In genomic region chr6:130625825-130626500, GRCh38 we compare ENCODE assay signal across 8 cellular contexts.
DNase-seq lines count a peak whose midpoint lies in the region; ATAC-seq and TF ChIP-seq lines count a peak whose summit lies in the region.

No MANE protein-coding gene starts in this region.

- H2BK15ac ChIP-seq in IMR-90 (ENCODE audit: low read depth, low read length) = no peak overlapping the region

- in situ Hi-C loops in IMR-90 (cut with MboI; ENCODE audit: low sequenced_read_pairs) = no loop called here

- dilution Hi-C loops in IMR-90 (cut with HindIII; ENCODE audit: low sequenced_read_pairs, unreplicated experiment) = no loop called here

- no peak overlapping the region for H3K56ac ChIP-seq in IMR-90 (ENCODE audit: extremely low read depth, insufficient read depth, low read length)

- no peaks in the 10 kb centered on the region for H3K9me3 ChIP-seq in IMR-90 (ENCODE audit: control insufficient read depth, insufficient read depth, low read length)

- H3K27ac ChIP-seq in IMR-90 (ENCODE audit: insufficient read depth, low read length) = no peak overlapping the region

- ATAC-seq in GM18511 (IDR thresholded peaks at IDR 0.05; ENCODE audit: unreplicated experiment) (peak; percentile 81), GM21825 (IDR thresholded peaks at IDR 0.05; ENCODE audit: unreplicated experiment) (peak; percentile 83), IMR-90 (ENCODE audit: low read depth) (peak; percentile 14; the same call in 1 of the 2 replicates)

- peaks cover 2% of the 10 kb centered on the region; the same call in 1 of the 2 replicates for H3K4me1 ChIP-seq in IMR-90 (ENCODE audit: control insufficient read depth, insufficient read depth, low read length)

- H4K91ac ChIP-seq in IMR-90 (ENCODE audit: insufficient read depth, low read depth, low read length) = no peak overlapping the region

- no peaks in the 10 kb centered on the region for H3K79me1 ChIP-seq in IMR-90 (ENCODE audit: low read depth in 1 of 2, low read length in 2 of 2)

- POLR2A ChIA-PET in IMR-90 (lab: Charles Lee; ENCODE audit: unreplicated experiment) = no interaction called here

- H3K14ac ChIP-seq in IMR-90 (replicated peaks; ENCODE audit: low read depth, low read length) = no peak overlapping the region

- CTCF ChIA-PET in IMR-90 (lab: Yijun Ruan, JAX) = interaction anchor here (1.1 kb wide), 1 partner anchor 315 kb away, joined by 3 read pairs; no protein-coding TSS in a partner anchor

- H2AFZ ChIP-seq in IMR-90 (replicated peaks; ENCODE audit: low read length, poor library complexity) = no peak overlapping the region

- H3K18ac ChIP-seq in IMR-90 (ENCODE audit: low read depth, low read length) = no peak overlapping the region

- H3K4me2 ChIP-seq in IMR-90 (ENCODE audit: low read depth, low read length) = peak overlapping the region; percentile 50; the same call in 1 of the 2 replicates

- peak overlapping the region; percentile 8; the same call in 1 of the 2 replicates for H2BK120ac ChIP-seq in IMR-90 (ENCODE audit: low read depth, low read length)

- H3K23ac ChIP-seq in IMR-90 (ENCODE audit: low read depth, low read length) = no peak overlapping the region

- H2AK5ac ChIP-seq in IMR-90 (ENCODE audit: low read depth, low read length) = peak overlapping the region; percentile 65; the same call in 1 of the 2 replicates

- BruUV-seq in IMR-90 (replicated peaks; lab: Mats Ljungman, UMichigan) = no TSS peak

- no peaks in the 10 kb centered on the region for H3K9me1 ChIP-seq in IMR-90 (ENCODE audit: insufficient read depth, low read length)

- H4K8ac ChIP-seq in IMR-90 (ENCODE audit: low read depth in 2 of 2, low read length in 2 of 2) = no peak overlapping the region

- intact Hi-C loops in IMR-90 (cut with micrococcal nuclease) = no loop called here

- no peaks in the 10 kb centered on the region for H3K27me3 ChIP-seq in IMR-90 (ENCODE audit: control insufficient read depth, insufficient read depth, low read length)

- H4K20me1 ChIP-seq in IMR-90 (ENCODE audit: insufficient read depth, low read length) = no peaks in the 10 kb centered on the region

- H2BK20ac ChIP-seq in IMR-90 (ENCODE audit: low read depth, low read length) = no peak overlapping the region; the same call in 1 of the 2 replicates

- H2BK5ac ChIP-seq in IMR-90 (ENCODE audit: low read depth, low read length, poor library complexity, severe bottlenecking) = no peak overlapping the region

- H3K4ac ChIP-seq in IMR-90 (ENCODE audit: low read depth, low read length) = no peak overlapping the region

- H4K5ac ChIP-seq in IMR-90 (ENCODE audit: low read depth, low read length) = no peak overlapping the region

- H3K9ac ChIP-seq in IMR-90 (ENCODE audit: low read depth, low read length) = no peak overlapping the region

- TF ChIP-seq RAD21 in IMR-90 (IDR thresholded peaks at IDR 0.05; ENCODE audit: low read length) = no peak

- no peak overlapping the region for H3K4me3 ChIP-seq in IMR-90 (ENCODE audit: insufficient read depth, low read depth, low read length)

- no peak for TF ChIP-seq POLR2A in IMR-90 (IDR thresholded peaks at IDR 0.05; ENCODE audit: low read depth, low read length)

- no peak for TF ChIP-seq CTCF in IMR-90 (conservative IDR thresholded peaks at IDR 0.05; ENCODE audit: low read depth, low read length)

- WGBS in IMR-90 (ENCODE audit: extremely low coverage in 2 of 2, insufficient read length in 1 of 2), 2 experiments = no CpG with 5 or more reads among the region's 3 CpGs

- peak overlapping the region; percentile 33 for H2AK9ac ChIP-seq in IMR-90 (replicated peaks; ENCODE audit: low read depth, low read length, poor library complexity)

- peak; percentile 44 for DNase-seq in IMR-90
- peak; percentile 18 for DNase-seq in glomerular endothelial cell (ENCODE audit: extremely low read depth, low read depth, low spot score)
- DNase-seq in DMS79 treated with DMSO at 0.1 percent for 48 hours (lab: John Stamatoyannopoulos, UW) = no peak
- no peak for DNase-seq in NCI-H1930 (lab: John Stamatoyannopoulos, UW)
- DNase-seq in SKM-1 (lab: John Stamatoyannopoulos, UW; ENCODE audit: unreplicated experiment) = no peak
- no peak for DNase-seq in retina

- H3K36me3 ChIP-seq in IMR-90 (ENCODE audit: control insufficient read depth, insufficient read depth, low read length) = no peaks in the 10 kb centered on the region

TF ChIP-seq in IMR-90, 13 proteins besides CTCF, POLR2A, EP300 and RAD21:
- TF ChIP-seq RFX5 (IDR thresholded peaks at IDR 0.05; ENCODE audit: low read depth, low read length) = no peak
- TF ChIP-seq MXI1 (IDR thresholded peaks at IDR 0.05; ENCODE audit: borderline replicate concordance, low read depth, low read length) = no peak
- TF ChIP-seq CHD1 (IDR thresholded peaks at IDR 0.05; ENCODE audit: low read depth, low read length) = no peak
- TF ChIP-seq USF2 (IDR thresholded peaks at IDR 0.05; ENCODE audit: low read depth, low read length) = no peak
- no peak for TF ChIP-seq SMC3 (IDR thresholded peaks at IDR 0.05; ENCODE audit: low read depth, low read length)
- no peak for TF ChIP-seq BHLHE40 (IDR thresholded peaks at IDR 0.05; ENCODE audit: low read depth, low read length)
- no peak for TF ChIP-seq RCOR1 (IDR thresholded peaks at IDR 0.05; ENCODE audit: insufficient replicate concordance, low read length)
- no peak for TF ChIP-seq NFE2L2 (IDR thresholded peaks at IDR 0.05; ENCODE audit: low read depth, low read length)
- TF ChIP-seq CEBPB (IDR thresholded peaks at IDR 0.05; ENCODE audit: low read depth, low read length) = no peak
- no peak for TF ChIP-seq MAZ (IDR thresholded peaks at IDR 0.05; ENCODE audit: borderline replicate concordance, low read depth, low read length)
- TF ChIP-seq FOS (IDR thresholded peaks at IDR 0.05; ENCODE audit: low read depth, low read length) = no peak
- no peak for TF ChIP-seq ELK1 (IDR thresholded peaks at IDR 0.05; ENCODE audit: borderline replicate concordance, low read depth, low read length)
- TF ChIP-seq MAFK (IDR thresholded peaks at IDR 0.05; ENCODE audit: low read depth, low read length) = no peak

Comparison
In these comparisons a context has a peak if more than half of its experiments do, and no peak if none do; other contexts are left out.
1. ATAC-seq: peak in every context shown above with its lines; median percentile 83 in GM21825; 81 in GM18511; 14 in IMR-90.
2. DNase-seq: peak in IMR-90 (single experiment) and glomerular endothelial cell (single experiment); none in DMS79 treated with DMSO at 0.1 percent for 48 hours (single experiment), NCI-H1930 (0 of 2), SKM-1 (single experiment) and retina (single experiment).